Comparison of ENCODE assay signal across 11 cellular contexts in genomic region chr1:8122160-8122476, GRCh38.
A peak's percentile ranks its signal among the peaks of the same experiment; 100 is the strongest.
DNase-seq lines count a peak whose midpoint lies in the region; ATAC-seq, FAIRE-seq and TF ChIP-seq lines count a peak whose summit lies in the region.
"Had no signal": no experiment of that assay in that cellular context is flagged by ENCODE, and none has a peak within 500 bp of the region (broad histone marks: within the 10 kb centered on the region; RNA-seq: fewer than 3 reads in every experiment).

No MANE protein-coding gene starts in this region.

- POLR2A ChIA-PET in PC-9 (lab: Charles Lee; ENCODE audit: unreplicated experiment), result interaction anchor here (0.7 kb wide), 1 partner anchor 24 kb away, joined by 5 read pairs; no protein-coding TSS in a partner anchor

- no peak overlapping the region for H3K27ac ChIP-seq in CD4-positive, CD25-positive, alpha-beta regulatory T cell (ENCODE audit: insufficient read depth, low read length, poor library complexity, severe bottlenecking)
- peak overlapping the region; percentile 100 for H3K27ac ChIP-seq in PC-9
- peak overlapping the region; percentile 39 to 93 (median 69) for H3K27ac ChIP-seq in pancreas
- H3K27ac ChIP-seq: GM23248 had no signal

- ATAC-seq in CD4-positive, CD25-positive, alpha-beta regulatory T cell (ENCODE audit: low read depth in 2 of 2), result no peak
- ATAC-seq in pancreas (no peak), HG02571 (IDR thresholded peaks at IDR 0.05; ENCODE audit: unreplicated experiment) (no peak), GM21381 (IDR thresholded peaks at IDR 0.05; ENCODE audit: unreplicated experiment) (no peak)

- no peaks in the 10 kb centered on the region for H3K36me3 ChIP-seq in CD4-positive, CD25-positive, alpha-beta regulatory T cell (ENCODE audit: control insufficient read depth, insufficient read depth, low read length)
- H3K36me3 ChIP-seq in PC-9 (ENCODE audit: low read depth) (no peaks in the 10 kb centered on the region), pancreas (no peaks in the 10 kb centered on the region)

- no peak overlapping the region for H3K4me3 ChIP-seq in CD4-positive, CD25-positive, alpha-beta regulatory T cell (ENCODE audit: low read depth, low read length)
- H3K4me3 ChIP-seq in PC-9, result peak overlapping the region; percentile 28; the same call in 1 of the 2 replicates
- H3K4me3 ChIP-seq in epithelial cell of esophagus (ENCODE audit: low read length), result no peak overlapping the region
- no peak overlapping the region for H3K4me3 ChIP-seq in pancreas
- H3K4me3 ChIP-seq: GM23248 had no signal

- WGBS in pancreas, 2 donors, result 87 to 93% methylated on average over 3 of the region's 3 CpGs

- CTCF ChIA-PET in PC-9 (lab: Charles Lee), result interaction anchor here (0.7 to 1.1 kb wide), 2 partner anchors 12 to 221 kb away, joined by 4 to 5 read pairs; no protein-coding TSS in a partner anchor

- no peak overlapping the region for H2AFZ ChIP-seq in PC-9
- H2AFZ ChIP-seq: GM23248 had no signal

- H3K4me1 ChIP-seq in CD4-positive, CD25-positive, alpha-beta regulatory T cell (ENCODE audit: control insufficient read depth, insufficient read depth, low read length, poor library complexity, severe bottlenecking), result no peaks in the 10 kb centered on the region
- H3K4me1 ChIP-seq in PC-9 (replicated peaks; ENCODE audit: insufficient read depth), result peaks cover 77% of the 10 kb centered on the region
- H3K4me1 ChIP-seq in pancreas, result peaks cover 3 to 21% (median 20%) of the 10 kb centered on the region in 3 donors

- H3K27me3 ChIP-seq in CD4-positive, CD25-positive, alpha-beta regulatory T cell (ENCODE audit: control insufficient read depth, insufficient read depth, low read length), result no peaks in the 10 kb centered on the region
- H3K27me3 ChIP-seq in PC-9 (ENCODE audit: insufficient read depth, low read depth), result no peaks in the 10 kb centered on the region
- no peaks in the 10 kb centered on the region for H3K27me3 ChIP-seq in pancreas

- H3F3A ChIP-seq in PC-9 (ENCODE audit: insufficient read depth, low read depth), result peaks cover 53% of the 10 kb centered on the region

- H3K27me3 Mint-ChIP-seq in CD4-positive, CD25-positive, alpha-beta regulatory T cell, result no peaks in the 10 kb centered on the region
- peaks cover 7 to 11% (median 10%) of the 10 kb centered on the region in 3 donors for H3K27me3 Mint-ChIP-seq in CD14-positive monocyte (ENCODE audit: low read depth in 3 of 3)

- peak overlapping the region in 2 of 3 donors; percentile 10 to 73 for H3K27ac Mint-ChIP-seq in CD4-positive, CD25-positive, alpha-beta regulatory T cell
- no peak overlapping the region for H3K27ac Mint-ChIP-seq in CD14-positive monocyte

- no peaks in the 10 kb centered on the region for H3K79me2 ChIP-seq in PC-9 (ENCODE audit: low read depth)

- peak overlapping the region; percentile 76 for H3K4me2 ChIP-seq in PC-9

- peaks cover 3% of the 10 kb centered on the region for H3K36me3 Mint-ChIP-seq in CD4-positive, CD25-positive, alpha-beta regulatory T cell
- H3K36me3 Mint-ChIP-seq in CD14-positive monocyte, result peaks cover 5% of the 10 kb centered on the region in 2 donors

- no peak for DNase-seq in CD4-positive, CD25-positive, alpha-beta regulatory T cell
- DNase-seq in PC-9, result peak in 1 of 2 experiments; percentile 52
- peak; percentile 34 for DNase-seq in epithelial cell of esophagus (ENCODE audit: low read depth)
- no peak for DNase-seq in pancreas
- no peak for DNase-seq in CD14-positive monocyte (ENCODE audit: low spot score)
- DNase-seq in RPMI8226, result no peak
- DNase-seq: GM23248, head of caudate nucleus, NCI-H1417 had no signal

- no peaks in the 10 kb centered on the region for H3K9me2 ChIP-seq in PC-9 (ENCODE audit: insufficient read depth)

- H3K9me3 ChIP-seq in CD4-positive, CD25-positive, alpha-beta regulatory T cell (ENCODE audit: control insufficient read depth in 2 of 2, low read length in 2 of 2), result no peaks in the 10 kb centered on the region
- no peaks in the 10 kb centered on the region for H3K9me3 ChIP-seq in PC-9 (ENCODE audit: insufficient read depth, low read depth)
- H3K9me3 ChIP-seq in pancreas, result no peaks in the 10 kb centered on the region

- TF ChIP-seq CTCF in PC-9 (conservative IDR thresholded peaks at IDR 0.05) (no peak), epithelial cell of esophagus (IDR thresholded peaks at IDR 0.05; ENCODE audit: insufficient read depth, low read depth, low read length, missing control alignments) (no peak), pancreas (IDR thresholded peaks at IDR 0.05) (no peak), CD14-positive monocyte (IDR thresholded peaks at IDR 0.05) (no peak)

- peaks cover 0 to 4% (median 0%) of the 10 kb centered on the region in 7 donors for H3K9me3 Mint-ChIP-seq in CD4-positive, CD25-positive, alpha-beta regulatory T cell
- H3K9me3 Mint-ChIP-seq in CD14-positive monocyte, result peaks cover 5 to 14% (median 10%) of the 10 kb centered on the region in 7 donors

- no peak overlapping the region for H3K4me3 Mint-ChIP-seq in CD4-positive, CD25-positive, alpha-beta regulatory T cell
- H3K4me3 Mint-ChIP-seq in CD14-positive monocyte, result no peak overlapping the region

- intact Hi-C loops in PC-9 (cut with micrococcal nuclease; ENCODE audit: unreplicated experiment) (loop anchor here (5.0 kb wide), 1 partner anchor 80 kb away; no protein-coding TSS in a partner anchor), pancreas (cut with DNase I) (no loop called here), CD14-positive monocyte (cut with micrococcal nuclease) (no loop called here)

- H3K4me1 Mint-ChIP-seq in CD4-positive, CD25-positive, alpha-beta regulatory T cell, result peaks cover 4 to 20% (median 6%) of the 10 kb centered on the region in 4 donors
- peaks cover 33% of the 10 kb centered on the region for H3K4me1 Mint-ChIP-seq in CD14-positive monocyte

- H4K20me1 ChIP-seq in PC-9 (ENCODE audit: insufficient read depth), result no peaks in the 10 kb centered on the region

- BruUV-seq in PC-9 (replicated peaks; lab: Mats Ljungman, UMichigan), result no TSS peak

- no peak for FAIRE-seq in pancreas (lab: Jason Lieb, UNC)

Comparison
In these comparisons a context has a peak if more than half of its experiments do, and no peak if none do; other contexts are left out.
1. H3K27ac Mint-ChIP-seq: peak in CD4-positive, CD25-positive, alpha-beta regulatory T cell (2 of 3); none in CD14-positive monocyte (0 of 7).